ENCODE assay signal across 8 cellular contexts in the genomic region with DNA sequence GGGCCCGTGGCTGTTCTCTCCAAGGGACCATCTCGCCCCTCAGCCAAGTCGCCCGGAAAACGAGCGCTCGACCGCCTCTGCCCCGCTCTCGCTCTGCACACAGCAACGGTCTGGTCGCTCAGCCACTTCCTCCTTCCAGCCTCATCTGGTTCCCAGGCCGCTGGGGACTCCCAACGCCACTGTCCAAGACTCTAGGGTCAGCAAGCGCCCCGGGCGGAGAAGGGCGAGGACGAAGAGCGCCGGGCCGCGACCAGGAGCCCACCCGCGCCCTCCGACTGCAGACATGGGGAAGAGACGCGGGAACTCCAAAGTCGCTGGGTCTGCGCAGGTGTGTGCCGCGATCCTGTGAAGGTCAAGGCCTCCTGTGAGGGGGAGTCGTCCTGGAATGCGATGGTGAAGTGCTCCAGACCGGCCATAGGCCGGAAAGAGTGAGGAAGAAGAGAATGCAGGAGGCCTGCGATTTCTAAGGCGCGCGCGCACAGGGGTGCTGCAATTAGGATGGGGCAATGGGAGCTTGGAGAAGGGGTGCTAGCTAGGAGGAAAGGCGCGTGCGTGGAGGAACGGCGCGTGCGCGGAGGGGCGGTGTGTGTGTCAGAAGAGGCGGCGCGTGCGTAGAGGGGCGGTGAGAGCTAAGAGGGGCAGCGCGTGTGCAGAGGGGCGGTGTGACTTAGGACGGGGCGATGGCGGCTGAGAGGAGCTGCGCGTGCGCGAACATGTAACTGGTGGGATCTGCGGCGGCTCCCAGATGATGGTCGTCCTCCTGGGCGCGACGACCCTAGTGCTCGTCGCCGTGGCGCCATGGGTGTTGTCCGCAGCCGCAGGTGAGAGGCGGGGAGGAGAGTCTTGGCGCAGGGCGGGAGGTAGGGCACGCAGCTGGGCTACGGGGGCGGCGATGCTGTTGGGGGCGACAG. TPM values are rescaled to one million over a fixed set of nuclear protein-coding genes. Genes with fewer than 3 reads are reported as not detected.
DNase-seq lines count a peak whose midpoint lies in the region; ATAC-seq and TF ChIP-seq lines count a peak whose summit lies in the region.

A gene (plus strand): TSS at position 660 of the 911 bp plus-strand sequence. CDS start 86 bp downstream, at position 746.

- CTCF ChIA-PET in Calu3 (lab: Charles Lee): interaction anchor here (0.5 to 1.7 kb wide), 7 partner anchors 10 to 174 kb away, joined by 3 to 14 read pairs (median 4); no protein-coding TSS in a partner anchor

- 0 out of 2 replicates have a peak, but pooled peaks cover 4% of the 10 kb centered on the region for H3K4me1 ChIP-seq in HUES48 (ENCODE audit: control insufficient read depth, insufficient read depth, low read length)
- H3K4me1 ChIP-seq in NT2/D1 (ENCODE audit: insufficient read depth, insufficient read length): no peaks in the 10 kb centered on the region

- H3K4me3 ChIP-seq in HUES48 (ENCODE audit: low read depth, low read length) (peak within 1 kb of the TSS; percentile 75), NT2/D1 (ENCODE audit: insufficient read length, low read depth) (peak within 1 kb of the TSS; percentile 93)

- H3K27ac ChIP-seq in HUES48 (ENCODE audit: low read depth, low read length): peak within 1 kb of the TSS; percentile 94

- peak; percentile 67 for ATAC-seq in GM21423 (IDR thresholded peaks at IDR 0.05; ENCODE audit: unreplicated experiment)

- H3K27ac Mint-ChIP-seq in Calu3 (ENCODE audit: unreplicated experiment) (no peak within 1 kb of the TSS), endothelial cell (ENCODE audit: unreplicated experiment) (no peak within 1 kb of the TSS), mesothelial cell of epicardium (no peak within 1 kb of the TSS)

- H3K9me3 ChIP-seq in HUES48 (ENCODE audit: control insufficient read depth, insufficient read depth, low read length) (no peaks in the 10 kb centered on the region; the same call in 1 of the 2 replicates), NT2/D1 (ENCODE audit: insufficient read depth, low read length) (peaks cover 9% of the 10 kb centered on the region; the same call in 1 of the 2 replicates)

- H3K4me3 Mint-ChIP-seq in Calu3 (ENCODE audit: low read depth, unreplicated experiment) (no peak within 1 kb of the TSS), endothelial cell (ENCODE audit: unreplicated experiment) (no peak within 1 kb of the TSS), mesothelial cell of epicardium (no peak within 1 kb of the TSS)

- BruUV-seq in Calu3 (replicated peaks; lab: Mats Ljungman, UMichigan): TSS peak; percentile 85

- H3K4me1 Mint-ChIP-seq in Calu3 (ENCODE audit: low read depth, unreplicated experiment): no peaks in the 10 kb centered on the region
- peaks cover 13% of the 10 kb centered on the region for H3K4me1 Mint-ChIP-seq in endothelial cell (ENCODE audit: unreplicated experiment)
- peaks cover 14% of the 10 kb centered on the region for H3K4me1 Mint-ChIP-seq in mesothelial cell of epicardium

- no peaks in the 10 kb centered on the region for H3K27me3 Mint-ChIP-seq in Calu3 (ENCODE audit: unreplicated experiment)
- H3K27me3 Mint-ChIP-seq in endothelial cell (ENCODE audit: unreplicated experiment): peaks cover 2% of the 10 kb centered on the region
- peaks cover 1% of the 10 kb centered on the region for H3K27me3 Mint-ChIP-seq in mesothelial cell of epicardium (ENCODE audit: low read depth)

- H3K9ac ChIP-seq in HUES48 (ENCODE audit: low read depth, low read length) (peak within 1 kb of the TSS; percentile 72), NT2/D1 (ENCODE audit: insufficient read length, low read depth) (peak within 1 kb of the TSS; percentile 94)

- H3K36me3 ChIP-seq in HUES48 (ENCODE audit: control insufficient read depth, insufficient read depth, low read length) (no peaks in the 10 kb centered on the region), NT2/D1 (ENCODE audit: insufficient read depth, insufficient read length, low read length) (peaks cover 6% of the 10 kb centered on the region)

- intact Hi-C loops in Calu3 (cut with micrococcal nuclease; ENCODE audit: unreplicated experiment): loop anchor here (10.0 kb wide), 1 partner anchor 60 kb away; a partner anchor contains a TSS

- TF ChIP-seq CTCF in Calu3 (IDR thresholded peaks at IDR 0.05; ENCODE audit: unreplicated experiment): no peak
- no peak for TF ChIP-seq CTCF in endothelial cell (IDR thresholded peaks at IDR 0.05; ENCODE audit: unreplicated experiment)
- no peak for TF ChIP-seq CTCF in mesothelial cell of epicardium (IDR thresholded peaks at IDR 0.05; ENCODE audit: unreplicated experiment)

- H3K36me3 Mint-ChIP-seq in Calu3 (ENCODE audit: insufficient read depth, unreplicated experiment) (no peaks in the 10 kb centered on the region), endothelial cell (ENCODE audit: low read depth, unreplicated experiment) (no peaks in the 10 kb centered on the region), mesothelial cell of epicardium (peaks cover 8% of the 10 kb centered on the region)

- H3K9me3 Mint-ChIP-seq in Calu3 (ENCODE audit: low read depth, unreplicated experiment): no peaks in the 10 kb centered on the region
- no peaks in the 10 kb centered on the region for H3K9me3 Mint-ChIP-seq in endothelial cell (ENCODE audit: unreplicated experiment)
- H3K9me3 Mint-ChIP-seq in mesothelial cell of epicardium: no peaks in the 10 kb centered on the region

- DNase-seq in Calu3 (peak; percentile 95), NT2/D1 (ENCODE audit: low read depth, low spot score) (peak; percentile 100), endothelial cell (ENCODE audit: low spot score) (peak; percentile 94), mesothelial cell of epicardium (ENCODE audit: low spot score in 2 of 2, unreplicated experiment in 2 of 2) (peak; percentile 100)
- DNase-seq in activated CD8-positive, alpha-beta memory T cell treated with anti-CD3 and anti-CD28 coated beads, Interleukin-2, amount 50 U/mL, for 1 hour (ENCODE audit: extremely low read depth): peak; percentile 99
- peak; percentile 98 to 99 for DNase-seq in stimulated activated CD8-positive, alpha-beta memory T cell treated with anti-CD3 and anti-CD28 coated beads, Interleukin-15, amount 100 ng/mL, for 48 hours (ENCODE audit: low read depth in 2 of 2)

- H3K27me3 ChIP-seq in HUES48 (ENCODE audit: control insufficient read depth, insufficient read depth, low read length) (no peaks in the 10 kb centered on the region), NT2/D1 (ENCODE audit: insufficient read depth, insufficient read length) (no peaks in the 10 kb centered on the region)

RNA-seq across cellular contexts. Expression of the gene that starts here (rescaled TPM):
- total RNA-seq in Calu3 (2022): 32.1 and 35.2 TPM in 2 replicates
- total RNA-seq in endothelial cell (ENCODE audit: unreplicated experiment): 34.8 TPM
- 24.8 to 28.7 TPM (median 27.0 TPM) in 3 replicates for total RNA-seq in mesothelial cell of epicardium

Comparison
In these comparisons a context has a peak if more than half of its experiments do, and no peak if none do; other contexts are left out.
1. Peak in every context shown above with its lines: DNase-seq, ATAC-seq, H3K4me3 ChIP-seq and H3K27ac ChIP-seq.